In genomic region chr14:26761532-26761931, GRCh38 we compare ENCODE assay signal across 24 cellular contexts.
A peak's percentile ranks its signal among the peaks of the same experiment; 100 is the strongest.
DNase-seq lines count a peak whose midpoint lies in the region; ATAC-seq and TF ChIP-seq lines count a peak whose summit lies in the region.
"Had no signal": no experiment of that assay in that cellular context is flagged by ENCODE, and none has a peak within 500 bp of the region (broad histone marks: within the 10 kb centered on the region; RNA-seq: fewer than 3 reads in every experiment).

No MANE protein-coding gene starts in this region.

- TF ChIP-seq EP300 in stomach (IDR thresholded peaks at IDR 0.05) = no peak

- no peaks in the 10 kb centered on the region for H3K36me3 ChIP-seq in stomach

- H3K4me1 ChIP-seq in stomach = peaks cover 0 to 11% (median 5%) of the 10 kb centered on the region in 4 donors

- H3K27me3 Mint-ChIP-seq in activated CD8-positive, alpha-beta T cell treated with anti-CD3 and anti-CD28 coated beads, Interleukin-2, amount 10 ng/mL, durations not matched to agents 7 days and 5 days (ENCODE audit: low read depth) = no peaks in the 10 kb centered on the region
- H3K27me3 Mint-ChIP-seq: CD4-positive, alpha-beta memory T cell; IgD-negative memory B cell had no signal

- H3K4me3 ChIP-seq in stomach = no peak overlapping the region
- H3K4me3 ChIP-seq: SK-N-MC had no signal

- peaks cover 18% of the 10 kb centered on the region for H3K9me3 Mint-ChIP-seq in activated CD8-positive, alpha-beta T cell treated with anti-CD3 and anti-CD28 coated beads, Interleukin-2, amount 10 ng/mL, durations not matched to agents 7 days and 5 days (ENCODE audit: insufficient read depth)

- TF ChIP-seq POLR2A in stomach (IDR thresholded peaks at IDR 0.05) = no peak

- intact Hi-C loops in stomach (cut with DNase I; ENCODE audit: low total_unique reads) = no loop called here

- no peak overlapping the region for H3K27ac ChIP-seq in stomach
- H3K27ac ChIP-seq: HL-60, KMS-11, SK-N-MC had no signal

- H3K27me3 ChIP-seq in stomach = no peaks in the 10 kb centered on the region

- H3K4me1 Mint-ChIP-seq in activated CD8-positive, alpha-beta T cell treated with anti-CD3 and anti-CD28 coated beads, Interleukin-2, amount 10 ng/mL, durations not matched to agents 7 days and 5 days (ENCODE audit: low read depth) = no peaks in the 10 kb centered on the region
- H3K4me1 Mint-ChIP-seq: CD4-positive, alpha-beta memory T cell had no signal

- no peaks in the 10 kb centered on the region for H3K36me3 Mint-ChIP-seq in activated CD8-positive, alpha-beta T cell treated with anti-CD3 and anti-CD28 coated beads, Interleukin-2, amount 10 ng/mL, durations not matched to agents 7 days and 5 days (ENCODE audit: low read depth)
- H3K36me3 Mint-ChIP-seq: CD4-positive, alpha-beta memory T cell; IgD-negative memory B cell had no signal

- POLR2A ChIA-PET in activated CD8-positive, alpha-beta T cell treated with anti-CD3 and anti-CD28 coated beads, Interleukin-2, amount 10 ng/mL, durations not matched to agents 7 days and 5 days (lab: Charles Lee) = interaction anchor here (0.6 kb wide), 1 partner anchor 193 kb away, joined by 3 read pairs; no protein-coding TSS in a partner anchor

- no peak overlapping the region for H3K4me3 Mint-ChIP-seq in activated CD8-positive, alpha-beta T cell treated with anti-CD3 and anti-CD28 coated beads, Interleukin-2, amount 10 ng/mL, durations not matched to agents 7 days and 5 days
- H3K4me3 Mint-ChIP-seq: CD4-positive, alpha-beta memory T cell; IgD-negative memory B cell had no signal

- peak; percentile 64 for DNase-seq in DMS153 (lab: John Stamatoyannopoulos, UW)
- peak; percentile 30 for DNase-seq in DMS153 treated with DMSO at 0.1 percent for 48 hours (lab: John Stamatoyannopoulos, UW; ENCODE audit: unreplicated experiment)
- peak; percentile 86 to 94 for DNase-seq in SHP77 (lab: John Stamatoyannopoulos, UW)
- DNase-seq in stomach = peak; percentile 26
- no peak for DNase-seq in iPS-NIHi11 (ENCODE audit: low spot score)
- DNase-seq in activated CD8-positive, alpha-beta T cell treated with anti-CD3 and anti-CD28 coated beads, Interleukin-2, amount 10 ng/mL, durations not matched to agents 7 days and 5 days = no peak
- DNase-seq: C1 segment of cervical spinal cord; CD4-positive, alpha-beta memory T cell; COR-L47; H7; NCI-H1048; NCI-H1417; NCI-H187; NCI-H2081 treated with DMSO at 0.1 percent for 48 hours; NCI-H446; NCI-H524 treated with DMSO at 0.1 percent for 48 hours; NCI-H774; PC-3; SIG-M5 had no signal

- ATAC-seq in activated CD4-positive, CD25-positive, alpha-beta regulatory T cell treated with anti-CD3 and anti-CD28 coated beads, Interleukin-2, amount 50 U/mL, for 24 hours = no peak
- no peak for ATAC-seq in activated CD8-positive, alpha-beta T cell treated with anti-CD3 and anti-CD28 coated beads, Interleukin-2, amount 10 ng/mL, durations not matched to agents 7 days and 5 days
- ATAC-seq: PC-3 had no signal

- no peaks in the 10 kb centered on the region for H3K9me3 ChIP-seq in stomach

- WGBS in stomach, 5 donors = 59 to 80% (median 68%) methylated on average over 9 of the region's 9 CpGs

- CTCF ChIA-PET in activated CD8-positive, alpha-beta T cell treated with anti-CD3 and anti-CD28 coated beads, Interleukin-2, amount 10 ng/mL, durations not matched to agents 7 days and 5 days (lab: Charles Lee) = no interaction called here

- TF ChIP-seq CTCF in stomach (IDR thresholded peaks at IDR 0.05) = no peak

- H3K27ac Mint-ChIP-seq in activated CD8-positive, alpha-beta T cell treated with anti-CD3 and anti-CD28 coated beads, Interleukin-2, amount 10 ng/mL, durations not matched to agents 7 days and 5 days = no peak overlapping the region
- H3K27ac Mint-ChIP-seq: CD4-positive, alpha-beta memory T cell; IgD-negative memory B cell had no signal

Comparison
In these comparisons a context has a peak if more than half of its experiments do, and no peak if none do; other contexts are left out.
1. DNase-seq: peak in DMS153 (single experiment), DMS153 treated with DMSO at 0.1 percent for 48 hours (single experiment), SHP77 (2 of 2) and stomach (single experiment); none in iPS-NIHi11 (single experiment) and activated CD8-positive, alpha-beta T cell treated with anti-CD3 and anti-CD28 coated beads, Interleukin-2, amount 10 ng/mL, durations not matched to agents 7 days and 5 days (single experiment).